In genomic region chr3:197372076-197372661, GRCh38 we compare ENCODE assay signal across 9 cellular contexts.
DNase-seq lines count a peak whose midpoint lies in the region; ATAC-seq and TF ChIP-seq lines count a peak whose summit lies in the region.
"Had no signal": no experiment of that assay in that cellular context is flagged by ENCODE, and none has a peak within 500 bp of the region (broad histone marks: within the 10 kb centered on the region; RNA-seq: fewer than 3 reads in every experiment).

No MANE protein-coding gene starts in this region.

- peak; percentile 71 for ATAC-seq in upper lobe of right lung

- H3K36me3 ChIP-seq in kidney epithelial cell (ENCODE audit: control insufficient read depth, insufficient read depth, low read length) (no peaks in the 10 kb centered on the region), upper lobe of right lung (no peaks in the 10 kb centered on the region)

- H3K27ac ChIP-seq in upper lobe of right lung, result peak overlapping the region; percentile 19

- H3K4me3 ChIP-seq in kidney epithelial cell (ENCODE audit: low read depth, low read length) (no peak overlapping the region), upper lobe of right lung (no peak overlapping the region)

- DNase-seq in NCI-H510A treated with DMSO at 0.1 percent for 48 hours (lab: John Stamatoyannopoulos, UW) (peak; percentile 94), NCI-H510A (lab: John Stamatoyannopoulos, UW) (no peak), amniotic epithelial cell (ENCODE audit: low read depth) (peak; percentile 87), kidney epithelial cell (ENCODE audit: low read depth) (peak; percentile 93), upper lobe of right lung (no peak), epidermal melanocyte (ENCODE audit: insufficient read length, low spot score) (no peak)
- no peak for DNase-seq in activated naive CD4-positive, alpha-beta T cell (lab: John Stamatoyannopoulos, UW)
- no peak for DNase-seq in activated CD4-positive, alpha-beta T cell treated with anti-CD3 and anti-CD28 coated beads, Interleukin-2, amount 50 U/mL, for 48 hours
- DNase-seq: cortex of kidney had no signal

- intact Hi-C loops in upper lobe of right lung (cut with DNase I), result no loop called here

- no peak for TF ChIP-seq CTCF in kidney epithelial cell (IDR thresholded peaks at IDR 0.05; ENCODE audit: insufficient read depth, low read length, poor library complexity, severe bottlenecking)
- TF ChIP-seq CTCF in upper lobe of right lung (IDR thresholded peaks at IDR 0.05), result no peak

- H3K4me1 ChIP-seq in upper lobe of right lung, result peaks cover 8% of the 10 kb centered on the region

- H3K27me3 ChIP-seq in kidney epithelial cell (ENCODE audit: control insufficient read depth, insufficient read depth, low read length) (no peaks in the 10 kb centered on the region), upper lobe of right lung (no peaks in the 10 kb centered on the region)

- no peaks in the 10 kb centered on the region for H3K9me3 ChIP-seq in upper lobe of right lung

Comparison
In these comparisons a context has a peak if more than half of its experiments do, and no peak if none do; other contexts are left out.
1. DNase-seq: peak in NCI-H510A treated with DMSO at 0.1 percent for 48 hours (single experiment), amniotic epithelial cell (single experiment) and kidney epithelial cell (single experiment); none in NCI-H510A (single experiment), upper lobe of right lung (single experiment), epidermal melanocyte (single experiment), activated naive CD4-positive, alpha-beta T cell (0 of 4) and activated CD4-positive, alpha-beta T cell treated with anti-CD3 and anti-CD28 coated beads, Interleukin-2, amount 50 U/mL, for 48 hours (0 of 2).